1 cellular context compared by ENCODE assay signal in genomic region chr22:19723165-19723989, GRCh38.
TF ChIP-seq lines count a peak whose summit lies in the region.

Gene GP1BB, plus strand, starts transcription at chr22:19723539. Its CDS starts 31 bp downstream, at chr22:19723570.

TF ChIP-seq in HepG2, 621 proteins besides CTCF, POLR2A, EP300 and RAD21 (continued from another document):
- TF ChIP-seq ZNF850 (CRISPR knock-in tag; conservative IDR thresholded peaks at IDR 0.05) (peak; percentile 39; the same call in 1 of the 2 replicates), YEATS2 (CRISPR knock-in tag; IDR thresholded peaks at IDR 0.05; ENCODE audit: borderline replicate concordance) (0 out of 2 replicates have a peak, but pooled peaks have one; percentile 25), HMG20B (CRISPR knock-in tag; conservative IDR thresholded peaks at IDR 0.05) (0 out of 2 replicates have a peak, but pooled peaks have one; percentile 36), HOXA3 (CRISPR knock-in tag; IDR thresholded peaks at IDR 0.05) (peak; percentile 6; the same call in 1 of the 2 replicates), TERF1 (CRISPR knock-in tag; IDR thresholded peaks at IDR 0.05) (no peak), RBFOX2 (IDR thresholded peaks at IDR 0.05; ENCODE audit: low read depth, low read length) (0 out of 2 replicates have a peak, but pooled peaks have one; percentile 29), RFX3 (CRISPR knock-in tag; IDR thresholded peaks at IDR 0.05) (no peak), HDAC6 (IDR thresholded peaks at IDR 0.05; ENCODE audit: low read depth, low read length) (no peak), ZNF576 (CRISPR knock-in tag; IDR thresholded peaks at IDR 0.05) (0 out of 2 replicates have a peak, but pooled peaks have one; percentile 62), ZNF205 (CRISPR knock-in tag; IDR thresholded peaks at IDR 0.05) (no peak), HDAC2 (CRISPR knock-in tag; IDR thresholded peaks at IDR 0.05) (peak; percentile 56; the same call in 1 of the 2 replicates), HINFP (CRISPR knock-in tag; IDR thresholded peaks at IDR 0.05; ENCODE audit: low read depth) (peak; percentile 63; the same call in 1 of the 2 replicates), ZNF20 (CRISPR knock-in tag; IDR thresholded peaks at IDR 0.05) (no peak), NFE2L2 (IDR thresholded peaks at IDR 0.05; ENCODE audit: low read length) (no peak), ZNF678 (CRISPR knock-in tag; IDR thresholded peaks at IDR 0.05) (0 out of 2 replicates have a peak, but pooled peaks have one; percentile 27), TBX3 (IDR thresholded peaks at IDR 0.05; ENCODE audit: borderline replicate concordance) (no peak), ZNF431 (CRISPR knock-in tag; IDR thresholded peaks at IDR 0.05; ENCODE audit: borderline replicate concordance, low read depth) (no peak), SNAPC2 (CRISPR knock-in tag; IDR thresholded peaks at IDR 0.05) (no peak), ARHGAP35 (CRISPR knock-in tag; IDR thresholded peaks at IDR 0.05; ENCODE audit: borderline replicate concordance) (no peak), ZNF326 (CRISPR knock-in tag; IDR thresholded peaks at IDR 0.05; ENCODE audit: borderline replicate concordance) (no peak), SKI (IDR thresholded peaks at IDR 0.05; ENCODE audit: partially characterized antibody) (no peak), TAF1 (CRISPR knock-in tag; IDR thresholded peaks at IDR 0.05) (no peak), ZBTB34 (CRISPR knock-in tag; IDR thresholded peaks at IDR 0.05) (0 out of 2 replicates have a peak, but pooled peaks have one; percentile 33), CENPT (CRISPR knock-in tag; IDR thresholded peaks at IDR 0.05; ENCODE audit: low read depth) (peak; percentile 47; the same call in 1 of the 2 replicates), HDAC1 (CRISPR knock-in tag; IDR thresholded peaks at IDR 0.05) (peak; percentile 45), CSRNP2 (CRISPR knock-in tag; conservative IDR thresholded peaks at IDR 0.05; ENCODE audit: low read depth) (no peak), UBTF (CRISPR knock-in tag; IDR thresholded peaks at IDR 0.05) (peak; percentile 67), KLF16 (CRISPR knock-in tag; IDR thresholded peaks at IDR 0.05) (no peak), ZEB1 (IDR thresholded peaks at IDR 0.05; ENCODE audit: insufficient replicate concordance, low read depth) (no peak), THYN1 (CRISPR knock-in tag; IDR thresholded peaks at IDR 0.05; ENCODE audit: borderline replicate concordance, low read depth) (no peak), ZNF780A (CRISPR knock-in tag; IDR thresholded peaks at IDR 0.05) (0 out of 2 replicates have a peak, but pooled peaks have one; percentile 33), ZBTB3 (CRISPR knock-in tag; IDR thresholded peaks at IDR 0.05; ENCODE audit: borderline replicate concordance, low read depth) (no peak), RXRB (CRISPR knock-in tag; IDR thresholded peaks at IDR 0.05; ENCODE audit: borderline replicate concordance) (no peak), PAWR (CRISPR knock-in tag; IDR thresholded peaks at IDR 0.05; ENCODE audit: borderline replicate concordance) (no peak), PBX2 (CRISPR knock-in tag; IDR thresholded peaks at IDR 0.05) (no peak), LCORL (IDR thresholded peaks at IDR 0.05) (no peak), LCORL (CRISPR knock-in tag; IDR thresholded peaks at IDR 0.05) (no peak), LBX2 (CRISPR knock-in tag; IDR thresholded peaks at IDR 0.05; ENCODE audit: borderline replicate concordance) (peak; percentile 87; the same call in 1 of the 2 replicates), NFRKB (IDR thresholded peaks at IDR 0.05) (no peak), JARID2 (CRISPR knock-in tag; IDR thresholded peaks at IDR 0.05; ENCODE audit: insufficient replicate concordance) (no peak)
